In the genomic region with DNA sequence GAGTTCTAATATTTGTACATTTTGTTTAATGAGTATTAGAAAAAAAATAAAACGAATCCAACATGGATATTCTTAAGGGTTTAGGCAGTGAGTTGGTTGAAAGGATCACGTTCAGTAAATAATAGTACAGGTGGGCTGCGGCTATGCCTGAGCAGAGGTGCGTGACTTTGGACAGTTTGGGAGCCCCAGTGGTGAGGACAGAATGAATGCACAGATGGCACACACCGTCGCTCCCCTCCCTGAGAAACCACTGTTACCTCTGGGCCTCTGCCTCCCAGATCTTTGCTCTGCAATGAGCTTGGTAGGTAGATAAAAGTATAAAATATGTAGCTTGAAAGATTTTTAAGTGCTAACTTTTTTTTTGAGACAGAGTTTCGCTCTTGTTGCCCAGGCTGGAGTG, we compare ENCODE assay signal across 15 cellular contexts.
DNase-seq lines count a peak whose midpoint lies in the region; ATAC-seq and TF ChIP-seq lines count a peak whose summit lies in the region.
"Had no signal": no experiment of that assay in that cellular context is flagged by ENCODE, and none has a peak within 500 bp of the region (broad histone marks: within the 10 kb centered on the region; RNA-seq: fewer than 3 reads in every experiment).

No MANE protein-coding gene starts in this region.

- CTCF ChIA-PET in naive thymus-derived CD4-positive, alpha-beta T cell (lab: Charles Lee), result interaction anchor here (0.8 to 0.9 kb wide), 2 partner anchors 157 to 185 kb away, joined by 3 read pairs; no protein-coding TSS in a partner anchor

- H3K27ac ChIP-seq in naive thymus-derived CD4-positive, alpha-beta T cell (ENCODE audit: low read depth, low read length), result peak overlapping the region; percentile 51
- no peak overlapping the region for H3K27ac ChIP-seq in aorta (ENCODE audit: low read depth in 1 of 2, low read length in 2 of 2)

- H3K4me1 Mint-ChIP-seq in HFFc6 (ENCODE audit: low read depth), result peaks cover 43% of the 10 kb centered on the region
- H3K4me1 Mint-ChIP-seq in T-helper 17 cell, result peaks cover 14% of the 10 kb centered on the region
- H3K4me1 Mint-ChIP-seq in naive thymus-derived CD4-positive, alpha-beta T cell, result peaks cover 0 to 20% (median 18%) of the 10 kb centered on the region in 7 donors

- intact Hi-C loops in naive thymus-derived CD4-positive, alpha-beta T cell (cut with micrococcal nuclease), result loop anchor here in 1 of 2 donors (1.0 kb wide), 1 partner anchor 11 kb away; no protein-coding TSS in a partner anchor
- intact Hi-C loops in lower leg skin (cut with DNase I; ENCODE audit: low total_unique reads) (no loop called here), aorta (cut with DNase I) (no loop called here)

- no peaks in the 10 kb centered on the region for H3K27me3 ChIP-seq in naive thymus-derived CD4-positive, alpha-beta T cell (ENCODE audit: control insufficient read depth in 2 of 2, insufficient read depth in 2 of 2, low read length in 2 of 2)
- H3K27me3 ChIP-seq in aorta (ENCODE audit: control insufficient read depth in 1 of 2, insufficient read depth in 2 of 2, low read length in 1 of 2), result no peaks in the 10 kb centered on the region
- H3K27me3 ChIP-seq: pancreas, transverse colon had no signal

- H3K36me3 Mint-ChIP-seq in HFFc6 (ENCODE audit: low read depth), result no peaks in the 10 kb centered on the region
- peaks cover 4% of the 10 kb centered on the region for H3K36me3 Mint-ChIP-seq in T-helper 17 cell (ENCODE audit: low read depth)
- H3K36me3 Mint-ChIP-seq in naive thymus-derived CD4-positive, alpha-beta T cell, result peaks cover 0 to 2% (median 0%) of the 10 kb centered on the region in 5 donors

- no peak for TF ChIP-seq CTCF in HFFc6 (IDR thresholded peaks at IDR 0.05)
- TF ChIP-seq CTCF in lower leg skin (IDR thresholded peaks at IDR 0.05), result no peak

- POLR2A ChIA-PET in naive thymus-derived CD4-positive, alpha-beta T cell (lab: Charles Lee), result interaction anchor here (2.5 kb wide), 1 partner anchor 11 kb away, joined by 22 read pairs; no protein-coding TSS in a partner anchor

- H3K4me3 Mint-ChIP-seq in HFFc6 (no peak overlapping the region), T-helper 17 cell (no peak overlapping the region)
- H3K4me3 Mint-ChIP-seq in naive thymus-derived CD4-positive, alpha-beta T cell, result peak overlapping the region in 3 of 10 donors; percentile 56 to 73 (median 62)
- H3K4me3 Mint-ChIP-seq: CD4-positive, CD25-positive, alpha-beta regulatory T cell had no signal

- WGBS in lower leg skin, 2 donors, result 88 to 92% methylated on average over 7 of the region's 7 CpGs
- 96 to 97% methylated on average over 7 of the region's 7 CpGs for WGBS in aorta, 2 donors

- H3K9me3 ChIP-seq in T-helper 17 cell (ENCODE audit: control insufficient read depth, low read length, poor library complexity, severe bottlenecking) (no peaks in the 10 kb centered on the region), aorta (ENCODE audit: control insufficient read depth, low read length) (no peaks in the 10 kb centered on the region)
- no peaks in the 10 kb centered on the region for H3K9me3 ChIP-seq in naive thymus-derived CD4-positive, alpha-beta T cell (ENCODE audit: control insufficient read depth in 2 of 3, low read length in 3 of 3)
- H3K9me3 ChIP-seq: pancreas, transverse colon had no signal

- no peaks in the 10 kb centered on the region for H3K9me3 Mint-ChIP-seq in HFFc6
- no peaks in the 10 kb centered on the region for H3K9me3 Mint-ChIP-seq in naive thymus-derived CD4-positive, alpha-beta T cell
- H3K9me3 Mint-ChIP-seq: CD4-positive, CD25-positive, alpha-beta regulatory T cell had no signal

- ATAC-seq in T-helper 17 cell (no peak), aorta (ENCODE audit: low FRiP score) (no peak)
- ATAC-seq in naive thymus-derived CD4-positive, alpha-beta T cell, result no peak

- TF ChIP-seq POLR2A in lower leg skin (IDR thresholded peaks at IDR 0.05), result no peak

- H3K36me3 ChIP-seq in naive thymus-derived CD4-positive, alpha-beta T cell (ENCODE audit: control insufficient read depth in 2 of 3, insufficient read depth in 3 of 3, low read length in 3 of 3), result no peaks in the 10 kb centered on the region
- no peaks in the 10 kb centered on the region for H3K36me3 ChIP-seq in aorta (ENCODE audit: control insufficient read depth in 1 of 2, insufficient read depth in 2 of 2, low read length in 1 of 2)
- H3K36me3 ChIP-seq: pancreas, transverse colon had no signal

- H3K27me3 Mint-ChIP-seq in HFFc6 (ENCODE audit: insufficient read depth), result no peaks in the 10 kb centered on the region; the same call in 1 of the 2 replicates
- H3K27me3 Mint-ChIP-seq in T-helper 17 cell, result no peaks in the 10 kb centered on the region
- H3K27me3 Mint-ChIP-seq in naive thymus-derived CD4-positive, alpha-beta T cell, result no peaks in the 10 kb centered on the region
- H3K27me3 Mint-ChIP-seq: CD4-positive, CD25-positive, alpha-beta regulatory T cell had no signal

- peaks cover 0 to 9% of the 10 kb centered on the region in 2 donors for H3K4me1 ChIP-seq in naive thymus-derived CD4-positive, alpha-beta T cell (ENCODE audit: control insufficient read depth in 2 of 2, insufficient read depth in 2 of 2, low read length in 2 of 2)
- no peaks in the 10 kb centered on the region for H3K4me1 ChIP-seq in aorta (ENCODE audit: control insufficient read depth in 1 of 2, insufficient read depth in 2 of 2, low read length in 2 of 2)

- peak overlapping the region; percentile 86 for H3K27ac Mint-ChIP-seq in HFFc6
- H3K27ac Mint-ChIP-seq in T-helper 17 cell, result peak overlapping the region; percentile 80
- peak overlapping the region; percentile 72 to 95 (median 88) for H3K27ac Mint-ChIP-seq in naive thymus-derived CD4-positive, alpha-beta T cell
- H3K27ac Mint-ChIP-seq: CD4-positive, CD25-positive, alpha-beta regulatory T cell had no signal

- H3K4me3 ChIP-seq in naive thymus-derived CD4-positive, alpha-beta T cell (ENCODE audit: low read length), result no peak overlapping the region
- H3K4me3 ChIP-seq in lower leg skin (ENCODE audit: low read depth, poor library complexity, severe bottlenecking) (no peak overlapping the region), aorta (ENCODE audit: low read length in 2 of 2) (no peak overlapping the region)
- H3K4me3 ChIP-seq: pancreas, transverse colon had no signal

- DNase-seq in NCI-H1092 treated with DMSO at 0.1 percent for 48 hours (lab: John Stamatoyannopoulos, UW) (peak; percentile 32), NCI-H1092 (lab: John Stamatoyannopoulos, UW) (no peak), HFFc6 (no peak), T-helper 17 cell (no peak), lower leg skin (ENCODE audit: low spot score in 2 of 2) (no peak), globus pallidus (ENCODE audit: low spot score) (no peak), aorta (no peak)
- DNase-seq in naive thymus-derived CD4-positive, alpha-beta T cell, result no peak
- DNase-seq: central memory CD4-positive, alpha-beta T cell; effector memory CD4-positive, alpha-beta T cell; hypothalamus; NK-92 treated with Interleukin-12 subunit alpha and Interleukin-12 subunit beta, amount 100 ng/mL, for 24 hours; transverse colon had no signal
